1 cellular context compared by ENCODE assay signal in genomic region chr11:117670924-117671323, GRCh38.
TF ChIP-seq lines count a peak whose summit lies in the region.

No MANE protein-coding gene starts in this region.

TF ChIP-seq in WTC11, 78 proteins besides CTCF, POLR2A, EP300 and RAD21 (continued from another document):
- TF ChIP-seq AR (CRISPR knock-in tag; IDR thresholded peaks at IDR 0.05) (no peak), ZMAT4 (CRISPR knock-in tag; IDR thresholded peaks at IDR 0.05) (no peak), E2F5 (CRISPR knock-in tag; IDR thresholded peaks at IDR 0.05) (no peak), MAX (CRISPR knock-in tag; IDR thresholded peaks at IDR 0.05) (no peak), TP53 (CRISPR knock-in tag; IDR thresholded peaks at IDR 0.05) (no peak), TCF7 (CRISPR knock-in tag; IDR thresholded peaks at IDR 0.05; ENCODE audit: low read depth) (no peak), EMX1 (CRISPR knock-in tag; IDR thresholded peaks at IDR 0.05) (no peak), ELF4 (CRISPR knock-in tag; IDR thresholded peaks at IDR 0.05; ENCODE audit: low read depth) (no peak), FOXK1 (CRISPR knock-in tag; IDR thresholded peaks at IDR 0.05) (no peak)
TF ChIP-seq in WTC11: peak in this region for 0.
